2 cellular contexts compared by ENCODE assay signal in the genomic region with DNA sequence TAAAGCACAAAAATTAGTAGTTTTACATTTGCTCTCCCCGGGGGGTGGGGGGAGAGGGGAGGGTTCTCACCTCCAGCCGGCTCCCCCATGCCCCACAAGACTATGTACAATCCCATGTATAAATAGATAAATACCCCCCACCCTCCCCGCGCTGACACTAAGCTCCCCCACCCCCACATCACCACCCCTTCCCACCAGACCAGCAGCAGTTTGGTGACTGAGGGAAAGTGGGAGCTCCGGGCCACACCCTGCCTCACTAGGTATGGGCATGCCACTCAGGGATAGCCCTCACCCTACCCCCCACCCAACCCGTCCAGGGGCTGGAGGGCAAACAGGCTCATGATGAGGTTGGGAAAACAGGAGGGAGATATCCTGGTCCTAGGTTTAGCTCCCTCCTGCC.
TF ChIP-seq lines count a peak whose summit lies in the region.

No MANE protein-coding gene starts in this region.

TF ChIP-seq in SK-N-SH, 30 proteins besides CTCF, POLR2A, EP300 and RAD21:
- TF ChIP-seq POLR2AphosphoS5 (IDR thresholded peaks at IDR 0.05; ENCODE audit: low read depth, low read length) = no peak
- no peak for TF ChIP-seq TCF12 (IDR thresholded peaks at IDR 0.05)

TF ChIP-seq in SK-N-SH treated with all-trans-retinoic acid at 6 μM for 48 hours, 23 proteins besides CTCF, POLR2A, EP300 and RAD21:
- TF ChIP-seq, protein P1, sequence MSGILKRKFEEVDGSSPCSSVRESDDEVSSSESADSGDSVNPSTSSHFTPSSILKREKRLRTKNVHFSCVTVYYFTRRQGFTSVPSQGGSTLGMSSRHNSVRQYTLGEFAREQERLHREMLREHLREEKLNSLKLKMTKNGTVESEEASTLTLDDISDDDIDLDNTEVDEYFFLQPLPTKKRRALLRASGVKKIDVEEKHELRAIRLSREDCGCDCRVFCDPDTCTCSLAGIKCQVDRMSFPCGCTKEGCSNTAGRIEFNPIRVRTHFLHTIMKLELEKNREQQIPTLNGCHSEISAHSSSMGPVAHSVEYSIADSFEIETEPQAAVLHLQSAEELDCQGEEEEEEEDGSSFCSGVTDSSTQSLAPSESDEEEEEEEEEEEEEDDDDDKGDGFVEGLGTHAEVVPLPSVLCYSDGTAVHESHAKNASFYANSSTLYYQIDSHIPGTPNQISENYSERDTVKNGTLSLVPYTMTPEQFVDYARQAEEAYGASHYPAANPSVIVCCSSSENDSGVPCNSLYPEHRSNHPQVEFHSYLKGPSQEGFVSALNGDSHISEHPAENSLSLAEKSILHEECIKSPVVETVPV (CRISPR knock-in tag; IDR thresholded peaks at IDR 0.05) = no peak
- TF ChIP-seq, protein P2, sequence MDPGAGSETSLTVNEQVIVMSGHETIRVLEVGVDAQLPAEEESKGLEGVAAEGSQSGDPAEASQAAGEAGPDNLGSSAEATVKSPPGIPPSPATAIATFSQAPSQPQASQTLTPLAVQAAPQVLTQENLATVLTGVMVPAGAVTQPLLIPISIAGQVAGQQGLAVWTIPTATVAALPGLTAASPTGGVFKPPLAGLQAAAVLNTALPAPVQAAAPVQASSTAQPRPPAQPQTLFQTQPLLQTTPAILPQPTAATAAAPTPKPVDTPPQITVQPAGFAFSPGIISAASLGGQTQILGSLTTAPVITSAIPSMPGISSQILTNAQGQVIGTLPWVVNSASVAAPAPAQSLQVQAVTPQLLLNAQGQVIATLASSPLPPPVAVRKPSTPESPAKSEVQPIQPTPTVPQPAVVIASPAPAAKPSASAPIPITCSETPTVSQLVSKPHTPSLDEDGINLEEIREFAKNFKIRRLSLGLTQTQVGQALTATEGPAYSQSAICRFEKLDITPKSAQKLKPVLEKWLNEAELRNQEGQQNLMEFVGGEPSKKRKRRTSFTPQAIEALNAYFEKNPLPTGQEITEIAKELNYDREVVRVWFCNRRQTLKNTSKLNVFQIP (CRISPR knock-in tag; IDR thresholded peaks at IDR 0.05; ENCODE audit: borderline replicate concordance, low read depth) = no peak
- TF ChIP-seq, protein P3, sequence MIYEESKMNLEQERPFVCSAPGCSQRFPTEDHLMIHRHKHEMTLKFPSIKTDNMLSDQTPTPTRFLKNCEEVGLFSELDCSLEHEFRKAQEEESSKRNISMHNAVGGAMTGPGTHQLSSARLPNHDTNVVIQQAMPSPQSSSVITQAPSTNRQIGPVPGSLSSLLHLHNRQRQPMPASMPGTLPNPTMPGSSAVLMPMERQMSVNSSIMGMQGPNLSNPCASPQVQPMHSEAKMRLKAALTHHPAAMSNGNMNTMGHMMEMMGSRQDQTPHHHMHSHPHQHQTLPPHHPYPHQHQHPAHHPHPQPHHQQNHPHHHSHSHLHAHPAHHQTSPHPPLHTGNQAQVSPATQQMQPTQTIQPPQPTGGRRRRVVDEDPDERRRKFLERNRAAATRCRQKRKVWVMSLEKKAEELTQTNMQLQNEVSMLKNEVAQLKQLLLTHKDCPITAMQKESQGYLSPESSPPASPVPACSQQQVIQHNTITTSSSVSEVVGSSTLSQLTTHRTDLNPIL (CRISPR knock-in tag; IDR thresholded peaks at IDR 0.05; ENCODE audit: low read depth) = no peak
- no peak for TF ChIP-seq ZNF70 (CRISPR knock-in tag; IDR thresholded peaks at IDR 0.05)
- no peak for TF ChIP-seq RARB (CRISPR knock-in tag; IDR thresholded peaks at IDR 0.05)
- TF ChIP-seq SNAI2 (CRISPR knock-in tag; IDR thresholded peaks at IDR 0.05) = no peak
- no peak for TF ChIP-seq ZFP30 (CRISPR knock-in tag; IDR thresholded peaks at IDR 0.05)
- TF ChIP-seq BACH2 (CRISPR knock-in tag; IDR thresholded peaks at IDR 0.05; ENCODE audit: borderline replicate concordance) = no peak
- no peak for TF ChIP-seq ESRRG (CRISPR knock-in tag; IDR thresholded peaks at IDR 0.05)
- TF ChIP-seq ZNF565 (CRISPR knock-in tag; conservative IDR thresholded peaks at IDR 0.05; ENCODE audit: low read depth) = no peak
